In the genomic region with DNA sequence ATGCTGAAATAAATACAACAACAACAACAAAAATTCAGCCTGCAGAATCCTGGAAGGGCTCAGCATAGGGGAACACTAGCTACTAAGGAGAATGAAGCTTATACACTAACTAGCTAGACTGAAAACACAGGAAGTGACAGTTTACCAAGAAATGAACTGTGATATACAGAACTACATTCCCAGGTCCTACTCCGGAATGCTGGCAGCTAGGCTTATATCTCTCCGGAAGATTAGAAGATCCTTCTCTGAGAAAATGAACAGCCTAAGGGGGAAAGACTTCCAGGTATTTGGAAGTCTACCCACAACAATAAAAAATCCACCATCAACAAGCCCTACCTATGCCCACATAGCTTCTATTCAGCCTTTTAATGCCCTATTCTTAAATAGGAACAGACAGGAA, we compare ENCODE assay signal across 1 cellular context.
A peak's percentile ranks its signal among the peaks of the same experiment; 100 is the strongest.
TF ChIP-seq lines count a peak whose summit lies in the region.

No MANE protein-coding gene starts in this region.

TF ChIP-seq in HepG2, 621 proteins besides CTCF, POLR2A, EP300 and RAD21 (continued from another document):
- TF ChIP-seq, protein P1, sequence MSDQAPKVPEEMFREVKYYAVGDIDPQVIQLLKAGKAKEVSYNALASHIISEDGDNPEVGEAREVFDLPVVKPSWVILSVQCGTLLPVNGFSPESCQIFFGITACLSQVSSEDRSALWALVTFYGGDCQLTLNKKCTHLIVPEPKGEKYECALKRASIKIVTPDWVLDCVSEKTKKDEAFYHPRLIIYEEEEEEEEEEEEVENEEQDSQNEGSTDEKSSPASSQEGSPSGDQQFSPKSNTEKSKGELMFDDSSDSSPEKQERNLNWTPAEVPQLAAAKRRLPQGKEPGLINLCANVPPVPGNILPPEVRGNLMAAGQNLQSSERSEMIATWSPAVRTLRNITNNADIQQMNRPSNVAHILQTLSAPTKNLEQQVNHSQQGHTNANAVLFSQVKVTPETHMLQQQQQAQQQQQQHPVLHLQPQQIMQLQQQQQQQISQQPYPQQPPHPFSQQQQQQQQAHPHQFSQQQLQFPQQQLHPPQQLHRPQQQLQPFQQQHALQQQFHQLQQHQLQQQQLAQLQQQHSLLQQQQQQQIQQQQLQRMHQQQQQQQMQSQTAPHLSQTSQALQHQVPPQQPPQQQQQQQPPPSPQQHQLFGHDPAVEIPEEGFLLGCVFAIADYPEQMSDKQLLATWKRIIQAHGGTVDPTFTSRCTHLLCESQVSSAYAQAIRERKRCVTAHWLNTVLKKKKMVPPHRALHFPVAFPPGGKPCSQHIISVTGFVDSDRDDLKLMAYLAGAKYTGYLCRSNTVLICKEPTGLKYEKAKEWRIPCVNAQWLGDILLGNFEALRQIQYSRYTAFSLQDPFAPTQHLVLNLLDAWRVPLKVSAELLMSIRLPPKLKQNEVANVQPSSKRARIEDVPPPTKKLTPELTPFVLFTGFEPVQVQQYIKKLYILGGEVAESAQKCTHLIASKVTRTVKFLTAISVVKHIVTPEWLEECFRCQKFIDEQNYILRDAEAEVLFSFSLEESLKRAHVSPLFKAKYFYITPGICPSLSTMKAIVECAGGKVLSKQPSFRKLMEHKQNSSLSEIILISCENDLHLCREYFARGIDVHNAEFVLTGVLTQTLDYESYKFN (CRISPR knock-in tag; conservative IDR thresholded peaks at IDR 0.05): peak; percentile 37; the same call in 1 of the 2 replicates
- TF ChIP-seq, protein P2, sequence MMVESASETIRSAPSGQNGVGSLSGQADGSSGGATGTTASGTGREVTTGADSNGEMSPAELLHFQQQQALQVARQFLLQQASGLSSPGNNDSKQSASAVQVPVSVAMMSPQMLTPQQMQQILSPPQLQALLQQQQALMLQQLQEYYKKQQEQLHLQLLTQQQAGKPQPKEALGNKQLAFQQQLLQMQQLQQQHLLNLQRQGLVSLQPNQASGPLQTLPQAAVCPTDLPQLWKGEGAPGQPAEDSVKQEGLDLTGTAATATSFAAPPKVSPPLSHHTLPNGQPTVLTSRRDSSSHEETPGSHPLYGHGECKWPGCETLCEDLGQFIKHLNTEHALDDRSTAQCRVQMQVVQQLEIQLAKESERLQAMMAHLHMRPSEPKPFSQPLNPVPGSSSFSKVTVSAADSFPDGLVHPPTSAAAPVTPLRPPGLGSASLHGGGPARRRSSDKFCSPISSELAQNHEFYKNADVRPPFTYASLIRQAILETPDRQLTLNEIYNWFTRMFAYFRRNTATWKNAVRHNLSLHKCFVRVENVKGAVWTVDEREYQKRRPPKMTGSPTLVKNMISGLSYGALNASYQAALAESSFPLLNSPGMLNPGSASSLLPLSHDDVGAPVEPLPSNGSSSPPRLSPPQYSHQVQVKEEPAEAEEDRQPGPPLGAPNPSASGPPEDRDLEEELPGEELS (CRISPR knock-in tag; IDR thresholded peaks at IDR 0.05): peak; percentile 27; the same call in 1 of the 2 replicates
- TF ChIP-seq ZNF747 (CRISPR knock-in tag; IDR thresholded peaks at IDR 0.05; ENCODE audit: borderline replicate concordance) (no peak), SMAD1 (CRISPR knock-in tag; IDR thresholded peaks at IDR 0.05; ENCODE audit: borderline replicate concordance, low read depth) (no peak), HOXA3 (CRISPR knock-in tag; IDR thresholded peaks at IDR 0.05) (no peak), TEAD3 (CRISPR knock-in tag; optimal IDR thresholded peaks at IDR 0.05; ENCODE audit: borderline replicate concordance) (peak; percentile 62), HDAC6 (IDR thresholded peaks at IDR 0.05; ENCODE audit: low read depth, low read length) (no peak), AKAP8 (CRISPR knock-in tag; IDR thresholded peaks at IDR 0.05) (no peak), GABPA (IDR thresholded peaks at IDR 0.05; ENCODE audit: low read depth, low read length) (no peak), GABPA (CRISPR knock-in tag; IDR thresholded peaks at IDR 0.05; ENCODE audit: low read depth) (peak; percentile 19; the same call in 1 of the 2 replicates), MIXL1 (CRISPR knock-in tag; IDR thresholded peaks at IDR 0.05) (no peak), ZBTB7B (CRISPR knock-in tag; IDR thresholded peaks at IDR 0.05) (no peak), ZSCAN31 (CRISPR knock-in tag; IDR thresholded peaks at IDR 0.05; ENCODE audit: low read depth) (no peak), RXRB (CRISPR knock-in tag; IDR thresholded peaks at IDR 0.05; ENCODE audit: borderline replicate concordance) (peak; percentile 16; the same call in 1 of the 2 replicates), NR2C2 (CRISPR knock-in tag; IDR thresholded peaks at IDR 0.05; ENCODE audit: borderline replicate concordance) (no peak), GATA4 (IDR thresholded peaks at IDR 0.05; ENCODE audit: borderline replicate concordance, low read depth) (no peak), ZFP41 (CRISPR knock-in tag; IDR thresholded peaks at IDR 0.05; ENCODE audit: borderline replicate concordance) (no peak), ZBTB20 (CRISPR knock-in tag; IDR thresholded peaks at IDR 0.05; ENCODE audit: borderline replicate concordance, low read depth) (0 out of 2 replicates have a peak, but pooled peaks have one; percentile 31), NAIF1 (CRISPR knock-in tag; IDR thresholded peaks at IDR 0.05; ENCODE audit: borderline replicate concordance) (no peak), ZNF598 (CRISPR knock-in tag; IDR thresholded peaks at IDR 0.05; ENCODE audit: borderline replicate concordance) (no peak), NFKBIZ (CRISPR knock-in tag; IDR thresholded peaks at IDR 0.05) (no peak)
- TF ChIP-seq, protein P3, sequence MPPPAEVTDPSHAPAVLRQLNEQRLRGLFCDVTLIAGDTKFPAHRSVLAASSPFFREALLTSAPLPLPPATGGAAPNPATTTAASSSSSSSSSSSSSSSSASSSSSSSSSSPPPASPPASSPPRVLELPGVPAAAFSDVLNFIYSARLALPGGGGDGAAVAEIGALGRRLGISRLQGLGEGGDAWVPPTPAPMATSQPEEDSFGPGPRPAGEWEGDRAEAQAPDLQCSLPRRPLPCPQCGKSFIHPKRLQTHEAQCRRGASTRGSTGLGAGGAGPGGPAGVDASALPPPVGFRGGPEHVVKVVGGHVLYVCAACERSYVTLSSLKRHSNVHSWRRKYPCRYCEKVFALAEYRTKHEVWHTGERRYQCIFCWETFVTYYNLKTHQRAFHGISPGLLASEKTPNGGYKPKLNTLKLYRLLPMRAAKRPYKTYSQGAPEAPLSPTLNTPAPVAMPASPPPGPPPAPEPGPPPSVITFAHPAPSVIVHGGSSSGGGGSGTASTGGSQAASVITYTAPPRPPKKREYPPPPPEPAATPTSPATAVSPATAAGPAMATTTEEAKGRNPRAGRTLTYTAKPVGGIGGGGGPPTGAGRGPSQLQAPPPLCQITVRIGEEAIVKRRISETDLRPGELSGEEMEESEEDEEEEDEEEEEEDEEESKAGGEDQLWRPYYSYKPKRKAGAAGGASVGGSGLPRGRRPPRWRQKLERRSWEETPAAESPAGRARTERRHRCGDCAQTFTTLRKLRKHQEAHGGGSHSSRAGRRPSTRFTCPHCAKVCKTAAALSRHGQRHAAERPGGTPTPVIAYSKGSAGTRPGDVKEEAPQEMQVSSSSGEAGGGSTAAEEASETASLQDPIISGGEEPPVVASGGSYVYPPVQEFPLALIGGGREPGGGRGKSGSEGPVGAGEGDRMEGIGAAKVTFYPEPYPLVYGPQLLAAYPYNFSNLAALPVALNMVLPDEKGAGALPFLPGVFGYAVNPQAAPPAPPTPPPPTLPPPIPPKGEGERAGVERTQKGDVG (CRISPR knock-in tag; IDR thresholded peaks at IDR 0.05; ENCODE audit: borderline replicate concordance): no peak
- TF ChIP-seq, protein P4, sequence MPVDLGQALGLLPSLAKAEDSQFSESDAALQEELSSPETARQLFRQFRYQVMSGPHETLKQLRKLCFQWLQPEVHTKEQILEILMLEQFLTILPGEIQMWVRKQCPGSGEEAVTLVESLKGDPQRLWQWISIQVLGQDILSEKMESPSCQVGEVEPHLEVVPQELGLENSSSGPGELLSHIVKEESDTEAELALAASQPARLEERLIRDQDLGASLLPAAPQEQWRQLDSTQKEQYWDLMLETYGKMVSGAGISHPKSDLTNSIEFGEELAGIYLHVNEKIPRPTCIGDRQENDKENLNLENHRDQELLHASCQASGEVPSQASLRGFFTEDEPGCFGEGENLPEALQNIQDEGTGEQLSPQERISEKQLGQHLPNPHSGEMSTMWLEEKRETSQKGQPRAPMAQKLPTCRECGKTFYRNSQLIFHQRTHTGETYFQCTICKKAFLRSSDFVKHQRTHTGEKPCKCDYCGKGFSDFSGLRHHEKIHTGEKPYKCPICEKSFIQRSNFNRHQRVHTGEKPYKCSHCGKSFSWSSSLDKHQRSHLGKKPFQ (CRISPR knock-in tag; IDR thresholded peaks at IDR 0.05; ENCODE audit: insufficient replicate concordance): no peak
- TF ChIP-seq, protein P5, sequence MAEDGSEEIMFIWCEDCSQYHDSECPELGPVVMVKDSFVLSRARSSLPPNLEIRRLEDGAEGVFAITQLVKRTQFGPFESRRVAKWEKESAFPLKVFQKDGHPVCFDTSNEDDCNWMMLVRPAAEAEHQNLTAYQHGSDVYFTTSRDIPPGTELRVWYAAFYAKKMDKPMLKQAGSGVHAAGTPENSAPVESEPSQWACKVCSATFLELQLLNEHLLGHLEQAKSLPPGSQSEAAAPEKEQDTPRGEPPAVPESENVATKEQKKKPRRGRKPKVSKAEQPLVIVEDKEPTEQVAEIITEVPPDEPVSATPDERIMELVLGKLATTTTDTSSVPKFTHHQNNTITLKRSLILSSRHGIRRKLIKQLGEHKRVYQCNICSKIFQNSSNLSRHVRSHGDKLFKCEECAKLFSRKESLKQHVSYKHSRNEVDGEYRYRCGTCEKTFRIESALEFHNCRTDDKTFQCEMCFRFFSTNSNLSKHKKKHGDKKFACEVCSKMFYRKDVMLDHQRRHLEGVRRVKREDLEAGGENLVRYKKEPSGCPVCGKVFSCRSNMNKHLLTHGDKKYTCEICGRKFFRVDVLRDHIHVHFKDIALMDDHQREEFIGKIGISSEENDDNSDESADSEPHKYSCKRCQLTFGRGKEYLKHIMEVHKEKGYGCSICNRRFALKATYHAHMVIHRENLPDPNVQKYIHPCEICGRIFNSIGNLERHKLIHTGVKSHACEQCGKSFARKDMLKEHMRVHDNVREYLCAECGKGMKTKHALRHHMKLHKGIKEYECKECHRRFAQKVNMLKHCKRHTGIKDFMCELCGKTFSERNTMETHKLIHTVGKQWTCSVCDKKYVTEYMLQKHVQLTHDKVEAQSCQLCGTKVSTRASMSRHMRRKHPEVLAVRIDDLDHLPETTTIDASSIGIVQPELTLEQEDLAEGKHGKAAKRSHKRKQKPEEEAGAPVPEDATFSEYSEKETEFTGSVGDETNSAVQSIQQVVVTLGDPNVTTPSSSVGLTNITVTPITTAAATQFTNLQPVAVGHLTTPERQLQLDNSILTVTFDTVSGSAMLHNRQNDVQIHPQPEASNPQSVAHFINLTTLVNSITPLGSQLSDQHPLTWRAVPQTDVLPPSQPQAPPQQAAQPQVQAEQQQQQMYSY (CRISPR knock-in tag; IDR thresholded peaks at IDR 0.05): no peak
